15 cellular contexts compared by ENCODE assay signal in genomic region chr9:85056203-85056572, GRCh38.
DNase-seq lines count a peak whose midpoint lies in the region; ATAC-seq, FAIRE-seq and TF ChIP-seq lines count a peak whose summit lies in the region.
"Had no signal": no experiment of that assay in that cellular context is flagged by ENCODE, and none has a peak within 500 bp of the region (broad histone marks: within the 10 kb centered on the region; RNA-seq: fewer than 3 reads in every experiment).

No MANE protein-coding gene starts in this region.

- no peaks in the 10 kb centered on the region for H3K4me1 Mint-ChIP-seq in CD4-positive, alpha-beta T cell (ENCODE audit: low read depth)
- H3K4me1 Mint-ChIP-seq: activated naive CD8-positive, alpha-beta T cell treated with anti-CD3 and anti-CD28 coated beads for 36 hours had no signal

- no peak for TF ChIP-seq CTCF in CD4-positive, alpha-beta T cell (IDR thresholded peaks at IDR 0.05)

- POLR2A ChIA-PET in CD4-positive, alpha-beta T cell (lab: Charles Lee) = no interaction called here

- peak; percentile 49 for ATAC-seq in GM19372 (IDR thresholded peaks at IDR 0.05; ENCODE audit: low read depth, unreplicated experiment)
- peak; percentile 86 for ATAC-seq in HG02610 (IDR thresholded peaks at IDR 0.05; ENCODE audit: unreplicated experiment)
- ATAC-seq in HG03354 (IDR thresholded peaks at IDR 0.05; ENCODE audit: poor library complexity, severe bottlenecking, unreplicated experiment) = peak; percentile 52
- no peak for ATAC-seq in CD4-positive, alpha-beta T cell (ENCODE audit: poor library complexity)

- DNase-seq in GM12892 (ENCODE audit: insufficient read length) = no peak
- DNase-seq in globus pallidus (ENCODE audit: low spot score) = no peak
- no peak for DNase-seq in CD4-positive, alpha-beta T cell
- no peak for DNase-seq in AG20443 (ENCODE audit: low spot score)
- no peak for DNase-seq in NCI-H2081 treated with DMSO at 0.1 percent for 48 hours (lab: John Stamatoyannopoulos, UW)
- DNase-seq: activated naive CD8-positive, alpha-beta T cell treated with anti-CD3 and anti-CD28 coated beads for 36 hours; foreskin melanocyte; midbrain; NCI-H524 treated with DMSO at 0.1 percent for 48 hours; ovary; T-helper 1 cell had no signal

- no peak for TF ChIP-seq POLR2A in GM12892 (IDR thresholded peaks at IDR 0.05; ENCODE audit: low read depth, low read length)

- intact Hi-C loops in CD4-positive, alpha-beta T cell (cut with DNase I, micrococcal nuclease) = no loop called here

- H3K4me3 Mint-ChIP-seq in CD4-positive, alpha-beta T cell = no peak overlapping the region
- H3K4me3 Mint-ChIP-seq: activated naive CD8-positive, alpha-beta T cell treated with anti-CD3 and anti-CD28 coated beads for 36 hours had no signal

- peaks cover 42% of the 10 kb centered on the region for H3K27me3 Mint-ChIP-seq in CD4-positive, alpha-beta T cell

- no peaks in the 10 kb centered on the region for H3K9me3 Mint-ChIP-seq in CD4-positive, alpha-beta T cell
- H3K9me3 Mint-ChIP-seq: activated naive CD8-positive, alpha-beta T cell treated with anti-CD3 and anti-CD28 coated beads for 36 hours had no signal

- no peaks in the 10 kb centered on the region for H3K36me3 Mint-ChIP-seq in CD4-positive, alpha-beta T cell (ENCODE audit: low read depth)
- H3K36me3 Mint-ChIP-seq: activated naive CD8-positive, alpha-beta T cell treated with anti-CD3 and anti-CD28 coated beads for 36 hours had no signal

- CTCF ChIA-PET in CD4-positive, alpha-beta T cell (lab: Charles Lee) = no interaction called here

- no peak overlapping the region for H3K27ac ChIP-seq in CD4-positive, alpha-beta T cell (ENCODE audit: low read depth, low read length)
- H3K27ac ChIP-seq: ovary had no signal

- H3K27ac Mint-ChIP-seq in CD4-positive, alpha-beta T cell = no peak overlapping the region
- H3K27ac Mint-ChIP-seq: activated naive CD8-positive, alpha-beta T cell treated with anti-CD3 and anti-CD28 coated beads for 36 hours had no signal

- FAIRE-seq in GM12892 (lab: Jason Lieb, UNC) = peak; percentile 61
- FAIRE-seq: G401.6 had no signal

- no peaks in the 10 kb centered on the region for H3K27me3 ChIP-seq in CD4-positive, alpha-beta T cell (ENCODE audit: control insufficient read depth, insufficient read depth, low read length)
- H3K27me3 ChIP-seq: ovary had no signal

- H3K9me3 ChIP-seq in CD4-positive, alpha-beta T cell (ENCODE audit: control insufficient read depth, low read length) = no peaks in the 10 kb centered on the region
- H3K9me3 ChIP-seq: ovary had no signal
